In genomic region chr7:95590387-95591248, GRCh38 we compare ENCODE assay signal across 17 cellular contexts. TPM values are rescaled to one million over a fixed set of nuclear protein-coding genes. Genes with fewer than 3 reads are reported as not detected.
DNase-seq lines count a peak whose midpoint lies in the region; ATAC-seq and TF ChIP-seq lines count a peak whose summit lies in the region.
"Had no signal": no experiment of that assay in that cellular context is flagged by ENCODE, and none has a peak within 500 bp of the region (broad histone marks: within the 10 kb centered on the region; RNA-seq: fewer than 3 reads in every experiment).

No MANE protein-coding gene starts in this region.

- H3K27me3 ChIP-seq in muscle layer of duodenum (ENCODE audit: low read depth, low read length) (no peaks in the 10 kb centered on the region), thyroid gland (no peaks in the 10 kb centered on the region)

- in situ Hi-C loops in SK-MEL-5 (cut with HindIII; ENCODE audit: low pct_unique_long_range_greater_than_20kb, low sequenced_read_pairs), result no loop called here

- TF ChIP-seq CTCF in thyroid gland (IDR thresholded peaks at IDR 0.05), result no peak

- H3K4me3 ChIP-seq in muscle layer of duodenum (ENCODE audit: low read depth in 1 of 2, low read length in 2 of 2) (peak overlapping the region; percentile 95 to 99), thyroid gland (replicated peaks in 1 of 3) (peak overlapping the region in 1 of 3 donors; percentile 93)
- H3K4me3 ChIP-seq: BLaER1, GM12878, SK-N-MC, smooth muscle cell had no signal

- TF ChIP-seq POLR2A in thyroid gland (IDR thresholded peaks at IDR 0.05), result no peak

- H3K27ac ChIP-seq in muscle layer of duodenum (ENCODE audit: low read length) (no peak overlapping the region), thyroid gland (peak overlapping the region; percentile 14 to 100 (median 99))
- H3K27ac ChIP-seq: BLaER1, SK-N-MC had no signal

- 59 to 70% methylated on average over 5 of the region's 5 CpGs for WGBS in thyroid gland, 2 donors

- H3K36me3 ChIP-seq in muscle layer of duodenum (ENCODE audit: control insufficient read depth in 1 of 2, insufficient read depth in 2 of 2, low read length in 2 of 2) (peaks cover 60 to 74% of the 10 kb centered on the region in 2 donors), thyroid gland (peaks cover 88 to 100% of the 10 kb centered on the region in 2 donors)
- H3K36me3 ChIP-seq: BLaER1 had no signal

- DNase-seq in SK-MEL-5 (ENCODE audit: low read depth, low spot score) (peak; percentile 54), globus pallidus (ENCODE audit: low spot score) (peak; percentile 74), thyroid gland (no peak), EL (no peak), kidney tubule cell (ENCODE audit: low spot score) (no peak), hepatic stellate cell (ENCODE audit: low spot score) (no peak)
- DNase-seq: activated CD8-positive, alpha-beta memory T cell treated with anti-CD3 and anti-CD28 coated beads, Interleukin-2, amount 10 ng/mL, durations not matched to agents 7 days and 5 days; activated naive CD8-positive, alpha-beta T cell treated with anti-CD3 and anti-CD28 coated beads, Interleukin-2, amount 10 ng/mL, durations not matched to agents 7 days and 5 days; dermis blood vessel endothelial cell; islet precursor cell had no signal

- peaks cover 11 to 60% of the 10 kb centered on the region in 2 donors for H3K4me1 ChIP-seq in muscle layer of duodenum (ENCODE audit: control insufficient read depth in 1 of 2, insufficient read depth in 2 of 2, low read length in 2 of 2)
- H3K4me1 ChIP-seq in thyroid gland, result peaks cover 47 to 52% of the 10 kb centered on the region in 2 donors
- H3K4me1 ChIP-seq: BLaER1 had no signal

- intact Hi-C loops in thyroid gland (cut with DNase I), result loop anchor here (5.0 kb wide), 1 partner anchor 38 kb away; no protein-coding TSS in a partner anchor

- no peak for ATAC-seq in HG03469 (IDR thresholded peaks at IDR 0.05; ENCODE audit: unreplicated experiment)
- ATAC-seq: activated CD8-positive, alpha-beta memory T cell treated with anti-CD3 and anti-CD28 coated beads, Interleukin-2, amount 10 ng/mL, durations not matched to agents 7 days and 5 days; GM12878 had no signal

- H3K9me3 ChIP-seq in muscle layer of duodenum (ENCODE audit: control insufficient read depth in 1 of 2, low read length in 2 of 2), result no peaks in the 10 kb centered on the region
- H3K9me3 ChIP-seq in thyroid gland, result no peaks in the 10 kb centered on the region
- H3K9me3 ChIP-seq: BLaER1 had no signal

RNA-seq across cellular contexts. Expression of gene PDK4, which starts 5.7 kb away (rescaled TPM):
- total RNA-seq in SK-MEL-5 (2014; rRNA removed; shearing (Covaris generic)), result 304 and 331 TPM in 2 replicates
- 140 and 181 TPM in 2 replicates for polyA plus RNA-seq in SK-MEL-5 (2015; cell fraction: cytosol; rRNA removed)
- polyA plus RNA-seq in SK-MEL-5 (2015; cell fraction: nucleus; rRNA removed), result 298 and 303 TPM in 2 replicates
- total RNA-seq in thyroid gland, result 100 to 1,000 TPM in 3 of 4 donors, 10 to 100 TPM in 1; 37.9 to 453 (median 141) TPM
- total RNA-seq: activated CD8-positive, alpha-beta memory T cell treated with anti-CD3 and anti-CD28 coated beads, Interleukin-2, amount 10 ng/mL, durations not matched to agents 7 days and 5 days; smooth muscle cell had no signal
- polyA plus RNA-seq: neural cell, smooth muscle cell had no signal

Comparison
In these comparisons a context has a peak if more than half of its experiments do, and no peak if none do; other contexts are left out.
1. DNase-seq: peak in SK-MEL-5 (single experiment) and globus pallidus (single experiment); none in thyroid gland (0 of 2), EL (single experiment), kidney tubule cell (single experiment) and hepatic stellate cell (single experiment).